ENCODE assay signal across 28 cellular contexts in genomic region chr12:57260366-57260765, GRCh38. TPM values are rescaled to one million over a fixed set of nuclear protein-coding genes. Genes with fewer than 3 reads are reported as not detected.
"Had no signal": no experiment of that assay in that cellular context is flagged by ENCODE, and none has a peak within 500 bp of the region (broad histone marks: within the 10 kb centered on the region; RNA-seq: fewer than 3 reads in every experiment).

No MANE protein-coding gene starts in this region.

- H3K4me1 ChIP-seq: colonic mucosa, foreskin keratinocyte, prostate gland, transverse colon had no signal

- ATAC-seq: activated CD4-positive, CD25-positive, alpha-beta regulatory T cell treated with anti-CD3 and anti-CD28 coated beads, Interleukin-2, amount 50 U/mL, for 24 hours; foreskin keratinocyte; stimulated activated naive CD8-positive, alpha-beta T cell treated with anti-CD3 and anti-CD28 coated beads, Interleukin-15, Interleukin-2, amounts not matched to agents 100 U/mL and 50 U/mL, for 24 hours had no signal

- H3K4me3 ChIP-seq: colonic mucosa, hepatocyte, lung, pancreas, prostate gland, testis, transverse colon had no signal

- H3K27me3 Mint-ChIP-seq: activated naive CD8-positive, alpha-beta T cell had no signal

- H3K4me3 Mint-ChIP-seq: activated naive CD8-positive, alpha-beta T cell; nephron progenitor cell; T-helper 1 cell treated with Interleukin-12 subunit alpha and Interleukin-12 subunit beta and Interleukin-4 antibody, amounts not matched to agents 30 μg/mL and 1 μg/mL, for 36 hours had no signal

- H3K36me3 ChIP-seq: colonic mucosa had no signal

- DNase-seq: activated CD4-positive, alpha-beta T cell treated with anti-CD3 and anti-CD28 coated beads for 48 hours; activated CD4-positive, alpha-beta T cell treated with anti-CD3 and anti-CD28 coated beads, Interleukin-2, amount 50 U/mL, for 48 hours; activated CD8-positive, alpha-beta memory T cell treated with anti-CD3 and anti-CD28 coated beads for 24 hours; activated effector memory CD4-positive, alpha-beta T cell treated with Interleukin-2 at 50 U/mL for 16 hours; activated naive CD4-positive, alpha-beta T cell treated with Interleukin-2 at 50 U/mL for 16 hours; anterior cingulate cortex; cerebellar nuclear complex; colonic mucosa; effector CD8-positive, alpha-beta T cell; foreskin keratinocyte; kidney; nephron progenitor cell; nucleus accumbens; pancreas; stimulated activated CD4-positive, alpha-beta T cell treated with anti-CD3 and anti-CD28 coated beads, Interleukin-4, amount 100 ng/mL, for 1 hour; stimulated activated naive CD8-positive, alpha-beta T cell treated with anti-CD3 and anti-CD28 coated beads, Interleukin-15, Interleukin-2, amounts not matched to agents 100 U/mL and 50 U/mL, for 24 hours; SW 1271; T-helper 9 cell; testis; transverse colon; WERI-Rb-1 had no signal

- H3K79me2 ChIP-seq: hepatocyte had no signal

- H3K9me3 Mint-ChIP-seq: nephron progenitor cell; T-helper 1 cell treated with Interleukin-12 subunit alpha and Interleukin-12 subunit beta and Interleukin-4 antibody, amounts not matched to agents 30 μg/mL and 1 μg/mL, for 36 hours had no signal

- H3K27ac ChIP-seq: colonic mucosa, foreskin keratinocyte, prostate gland, testis, transverse colon had no signal

- H3K27ac Mint-ChIP-seq: activated naive CD8-positive, alpha-beta T cell; nephron progenitor cell; T-helper 1 cell treated with Interleukin-12 subunit alpha and Interleukin-12 subunit beta and Interleukin-4 antibody, amounts not matched to agents 30 μg/mL and 1 μg/mL, for 36 hours had no signal

- H3K9me3 ChIP-seq: colonic mucosa, pancreas, prostate gland, testis, transverse colon had no signal

- H3K27me3 ChIP-seq: colonic mucosa, foreskin keratinocyte, hepatocyte, pancreas, testis, transverse colon had no signal

- H2AFZ ChIP-seq: hepatocyte had no signal

- H3K4me2 ChIP-seq: hepatocyte had no signal

RNA-seq across cellular contexts. Expression of gene NXPH4, which starts 43.8 kb away (rescaled TPM):
- total RNA-seq: endothelial cell of umbilical vein, transverse colon had no signal
